ENCODE assay signal across 21 cellular contexts in genomic region chr22:31308181-31308580, GRCh38. TPM values are rescaled to one million over a fixed set of nuclear protein-coding genes. Genes with fewer than 3 reads are reported as not detected.
DNase-seq lines count a peak whose midpoint lies in the region; ATAC-seq and TF ChIP-seq lines count a peak whose summit lies in the region.
"Had no signal": no experiment of that assay in that cellular context is flagged by ENCODE, and none has a peak within 500 bp of the region (broad histone marks: within the 10 kb centered on the region; RNA-seq: fewer than 3 reads in every experiment).

No MANE protein-coding gene starts in this region.

- H3K4me2 ChIP-seq in OCI-LY1 (ENCODE audit: low read length) = peak overlapping the region; percentile 14; the same call in 1 of the 2 replicates
- H3K4me2 ChIP-seq in osteoblast (ENCODE audit: insufficient read depth, low read length) = no peak overlapping the region

- no peak for ATAC-seq in stimulated activated naive CD8-positive, alpha-beta T cell treated with anti-CD3 and anti-CD28 coated beads, Interleukin-15, Interleukin-2, amounts not matched to agents 100 U/mL and 50 U/mL, for 24 hours
- ATAC-seq: Right ventricle myocardium inferior; stimulated activated naive CD8-positive, alpha-beta T cell treated with anti-CD3 and anti-CD28 coated beads, Interleukin-15, amount 100 ng/mL, for 72 hours had no signal

- H3K9me3 ChIP-seq in OCI-LY1 (ENCODE audit: low read length) = no peaks in the 10 kb centered on the region
- H3K9me3 ChIP-seq in osteoblast (ENCODE audit: low read depth, low read length) = no peaks in the 10 kb centered on the region
- H3K9me3 ChIP-seq: tibial artery had no signal

- H3K79me2 ChIP-seq in OCI-LY1 (ENCODE audit: insufficient read depth, low read length) (no peaks in the 10 kb centered on the region), osteoblast (ENCODE audit: insufficient read depth, low read length) (no peaks in the 10 kb centered on the region)

- peak overlapping the region; percentile 61 for H3K27ac Mint-ChIP-seq in stimulated activated naive CD8-positive, alpha-beta T cell treated with anti-CD3 and anti-CD28 coated beads, Interleukin-15, Interleukin-2, amounts not matched to agents 100 ng/mL and 50 ng/mL, for 24 hours
- H3K27ac Mint-ChIP-seq in activated naive CD8-positive, alpha-beta T cell treated with anti-CD3 and anti-CD28 coated beads for 36 hours = peak overlapping the region; percentile 14
- H3K27ac Mint-ChIP-seq in glutamatergic neuron (ENCODE audit: unreplicated experiment) = no peak overlapping the region

- no peaks in the 10 kb centered on the region for H3K9me2 ChIP-seq in OCI-LY1 (ENCODE audit: low read depth, low read length)

- H3K36me3 Mint-ChIP-seq in stimulated activated naive CD8-positive, alpha-beta T cell treated with anti-CD3 and anti-CD28 coated beads, Interleukin-15, Interleukin-2, amounts not matched to agents 100 ng/mL and 50 ng/mL, for 24 hours (ENCODE audit: low read depth) = no peaks in the 10 kb centered on the region
- peaks cover 4% of the 10 kb centered on the region for H3K36me3 Mint-ChIP-seq in activated naive CD8-positive, alpha-beta T cell treated with anti-CD3 and anti-CD28 coated beads for 36 hours
- H3K36me3 Mint-ChIP-seq in glutamatergic neuron (ENCODE audit: unreplicated experiment) = no peaks in the 10 kb centered on the region

- H3K4me1 ChIP-seq in OCI-LY1 (ENCODE audit: insufficient read depth, low read length, severe bottlenecking) (peaks cover 32% of the 10 kb centered on the region), osteoblast (ENCODE audit: insufficient read depth, low read length) (no peaks in the 10 kb centered on the region)

- TF ChIP-seq CTCF in OCI-LY1 (IDR thresholded peaks at IDR 0.05; ENCODE audit: low read length) = no peak
- no peak for TF ChIP-seq CTCF in glutamatergic neuron (IDR thresholded peaks at IDR 0.05; ENCODE audit: partially characterized antibody, unreplicated experiment)
- TF ChIP-seq CTCF in osteoblast (IDR thresholded peaks at IDR 0.05; ENCODE audit: extremely low read depth, low read depth, low read length) = no peak

- no peaks in the 10 kb centered on the region for H3K27me3 ChIP-seq in OCI-LY1 (ENCODE audit: insufficient read depth, low read length)
- H3K27me3 ChIP-seq in osteoblast (ENCODE audit: insufficient read depth, low read length) = peaks cover 7% of the 10 kb centered on the region
- H3K27me3 ChIP-seq: tibial artery had no signal

- H3K27me3 Mint-ChIP-seq in stimulated activated naive CD8-positive, alpha-beta T cell treated with anti-CD3 and anti-CD28 coated beads, Interleukin-15, Interleukin-2, amounts not matched to agents 100 ng/mL and 50 ng/mL, for 24 hours = no peaks in the 10 kb centered on the region
- no peaks in the 10 kb centered on the region for H3K27me3 Mint-ChIP-seq in activated naive CD8-positive, alpha-beta T cell treated with anti-CD3 and anti-CD28 coated beads for 36 hours
- H3K27me3 Mint-ChIP-seq in glutamatergic neuron (ENCODE audit: unreplicated experiment) = no peaks in the 10 kb centered on the region
- H3K27me3 Mint-ChIP-seq: stimulated activated naive CD8-positive, alpha-beta T cell treated with anti-CD3 and anti-CD28 coated beads, Interleukin-15, amount 100 ng/mL, for 72 hours had no signal

- no peaks in the 10 kb centered on the region for H3K9me3 Mint-ChIP-seq in stimulated activated naive CD8-positive, alpha-beta T cell treated with anti-CD3 and anti-CD28 coated beads, Interleukin-15, Interleukin-2, amounts not matched to agents 100 ng/mL and 50 ng/mL, for 24 hours
- H3K9me3 Mint-ChIP-seq in activated naive CD8-positive, alpha-beta T cell treated with anti-CD3 and anti-CD28 coated beads for 36 hours = no peaks in the 10 kb centered on the region
- peaks cover 6% of the 10 kb centered on the region for H3K9me3 Mint-ChIP-seq in glutamatergic neuron (ENCODE audit: unreplicated experiment)
- H3K9me3 Mint-ChIP-seq: stimulated activated naive CD8-positive, alpha-beta T cell treated with anti-CD3 and anti-CD28 coated beads, Interleukin-15, amount 100 ng/mL, for 72 hours had no signal

- H2AFZ ChIP-seq in OCI-LY1 (ENCODE audit: low read length) (no peak overlapping the region), osteoblast (ENCODE audit: low read length) (no peak overlapping the region)

- H4K20me1 ChIP-seq in OCI-LY1 (ENCODE audit: insufficient read depth, low read length) (no peaks in the 10 kb centered on the region), osteoblast (ENCODE audit: insufficient read depth, low read length) (no peaks in the 10 kb centered on the region)

- no peaks in the 10 kb centered on the region for H3F3A ChIP-seq in OCI-LY1 (ENCODE audit: insufficient read depth, low read length)

- H3K36me3 ChIP-seq in OCI-LY1 (ENCODE audit: insufficient read depth, low read length) (peaks cover 4% of the 10 kb centered on the region; the same call in 1 of the 2 replicates), osteoblast (ENCODE audit: insufficient read depth, low read length) (no peaks in the 10 kb centered on the region)
- H3K36me3 ChIP-seq: tibial artery had no signal

- peak overlapping the region; percentile 79 for H3K27ac ChIP-seq in OCI-LY1 (ENCODE audit: low read depth, low read length, poor library complexity, severe bottlenecking)
- H3K27ac ChIP-seq in osteoblast (ENCODE audit: low read depth, low read length) = no peak overlapping the region
- H3K27ac ChIP-seq: tibial artery had no signal

- H3K9ac ChIP-seq in OCI-LY1 (ENCODE audit: low read length) = peak overlapping the region; percentile 21

- peak overlapping the region; percentile 31 for H3K4me3 Mint-ChIP-seq in stimulated activated naive CD8-positive, alpha-beta T cell treated with anti-CD3 and anti-CD28 coated beads, Interleukin-15, Interleukin-2, amounts not matched to agents 100 ng/mL and 50 ng/mL, for 24 hours
- no peak overlapping the region for H3K4me3 Mint-ChIP-seq in activated naive CD8-positive, alpha-beta T cell treated with anti-CD3 and anti-CD28 coated beads for 36 hours
- no peak overlapping the region for H3K4me3 Mint-ChIP-seq in glutamatergic neuron (ENCODE audit: unreplicated experiment)

- H3K4me1 Mint-ChIP-seq in stimulated activated naive CD8-positive, alpha-beta T cell treated with anti-CD3 and anti-CD28 coated beads, Interleukin-15, Interleukin-2, amounts not matched to agents 100 ng/mL and 50 ng/mL, for 24 hours (ENCODE audit: low read depth) = peaks cover 31% of the 10 kb centered on the region
- peaks cover 33% of the 10 kb centered on the region for H3K4me1 Mint-ChIP-seq in activated naive CD8-positive, alpha-beta T cell treated with anti-CD3 and anti-CD28 coated beads for 36 hours
- peaks cover 2% of the 10 kb centered on the region for H3K4me1 Mint-ChIP-seq in glutamatergic neuron (ENCODE audit: low read depth, unreplicated experiment)

- DNase-seq in stimulated activated naive CD8-positive, alpha-beta T cell treated with anti-CD3 and anti-CD28 coated beads, Interleukin-15, Interleukin-2, amounts not matched to agents 100 U/mL and 50 U/mL, for 24 hours = no peak
- no peak for DNase-seq in activated naive CD8-positive, alpha-beta T cell treated with anti-CD3 and anti-CD28 coated beads for 36 hours
- DNase-seq in A172 (ENCODE audit: low spot score) = no peak
- no peak for DNase-seq in glutamatergic neuron
- no peak for DNase-seq in osteoblast (ENCODE audit: insufficient read length, low spot score, missing footprints)
- DNase-seq: activated CD8-positive, alpha-beta memory T cell treated with anti-CD3 and anti-CD28 coated beads for 24 hours; anterior cingulate cortex; central memory CD4-positive, alpha-beta T cell; head of caudate nucleus; mesenchymal stem cell; NCI-H1092 treated with DMSO at 0.1 percent for 48 hours; NCI-H2029; NCI-H82; OCI-M1; stimulated activated CD4-positive, alpha-beta T cell treated with anti-CD3 and anti-CD28 coated beads, Interleukin-4, amount 100 ng/mL, for 1 hour; stimulated activated naive CD8-positive, alpha-beta T cell treated with anti-CD3 and anti-CD28 coated beads, Interleukin-15, amount 100 ng/mL, for 72 hours; SW 1271; tibial artery had no signal

- no peak overlapping the region for H3K4me3 ChIP-seq in OCI-LY1 (ENCODE audit: low read depth, low read length, poor library complexity, severe bottlenecking)
- no peak overlapping the region for H3K4me3 ChIP-seq in osteoblast (ENCODE audit: insufficient read depth, low read length)
- H3K4me3 ChIP-seq: tibial artery had no signal

RNA-seq across cellular contexts. Expression of gene PIK3IP1, which starts 15.9 kb away (rescaled TPM):
- 10 to 100 TPM; 10.7 to 11.3 TPM for total RNA-seq in activated naive CD8-positive, alpha-beta T cell treated with anti-CD3 and anti-CD28 coated beads for 36 hours
- total RNA-seq in A172 (2014; rRNA removed; shearing (Covaris generic)) = 2.7 and 6.8 TPM in 2 replicates
- total RNA-seq in glutamatergic neuron (ENCODE audit: unreplicated experiment) (38.8 TPM), osteoblast (31.5 and 40.1 TPM in 2 replicates)

RNA-seq across cellular contexts. Expression of gene PATZ1, which starts 38.0 kb away (rescaled TPM):
- 10 to 100 TPM; 35.3 to 36.3 TPM for total RNA-seq in activated naive CD8-positive, alpha-beta T cell treated with anti-CD3 and anti-CD28 coated beads for 36 hours
- 1.1 and 3.0 TPM in 2 replicates for total RNA-seq in A172 (2014; rRNA removed; shearing (Covaris generic))
- total RNA-seq in glutamatergic neuron (ENCODE audit: unreplicated experiment) = 98.9 TPM
- total RNA-seq in osteoblast = 13.8 and 15.2 TPM in 2 replicates
